Comparison of ENCODE assay signal across 9 cellular contexts in genomic region chr13:112756967-112757758, GRCh38.
DNase-seq lines count a peak whose midpoint lies in the region; FAIRE-seq lines count a peak whose summit lies in the region.
"Had no signal": no experiment of that assay in that cellular context is flagged by ENCODE, and none has a peak within 500 bp of the region (broad histone marks: within the 10 kb centered on the region; RNA-seq: fewer than 3 reads in every experiment).

No MANE protein-coding gene starts in this region.

- H3K27ac ChIP-seq in substantia nigra (ENCODE audit: low read depth, low read length, poor library complexity, severe bottlenecking): peak overlapping the region; percentile 99
- H3K27ac ChIP-seq: VCaP had no signal

- FAIRE-seq in RCC 7860 (lab: Jason Lieb, UNC): no peak

- DNase-seq in NCI-H1417 (lab: John Stamatoyannopoulos, UW) (peak; percentile 32 to 95 (median 81)), amygdala (lab: John Stamatoyannopoulos, UW) (peak in 46 of 56 donors; percentile 16 to 89 (median 66)), left kidney (ENCODE audit: low read depth, low spot score) (peak; percentile 51), substantia nigra (lab: John Stamatoyannopoulos, UW) (peak in 45 of 49 donors; percentile 20 to 89 (median 68)), RCC 7860 (ENCODE audit: low spot score) (no peak)
- DNase-seq in activated CD4-positive, alpha-beta T cell treated with anti-CD3 and anti-CD28 coated beads for 4 hours: no peak
- DNase-seq in activated effector memory CD4-positive, alpha-beta T cell treated with Interleukin-2 at 50 U/mL for 16 hours: no peak
- DNase-seq: left cardiac atrium had no signal

Comparison
In these comparisons a context has a peak if more than half of its experiments do, and no peak if none do; other contexts are left out.
1. DNase-seq: peak in NCI-H1417 (3 of 3), amygdala (46 of 56), left kidney (single experiment) and substantia nigra (45 of 49); none in activated CD4-positive, alpha-beta T cell treated with anti-CD3 and anti-CD28 coated beads for 4 hours (0 of 2), RCC 7860 (single experiment) and activated effector memory CD4-positive, alpha-beta T cell treated with Interleukin-2 at 50 U/mL for 16 hours (single experiment).